In the genomic region with DNA sequence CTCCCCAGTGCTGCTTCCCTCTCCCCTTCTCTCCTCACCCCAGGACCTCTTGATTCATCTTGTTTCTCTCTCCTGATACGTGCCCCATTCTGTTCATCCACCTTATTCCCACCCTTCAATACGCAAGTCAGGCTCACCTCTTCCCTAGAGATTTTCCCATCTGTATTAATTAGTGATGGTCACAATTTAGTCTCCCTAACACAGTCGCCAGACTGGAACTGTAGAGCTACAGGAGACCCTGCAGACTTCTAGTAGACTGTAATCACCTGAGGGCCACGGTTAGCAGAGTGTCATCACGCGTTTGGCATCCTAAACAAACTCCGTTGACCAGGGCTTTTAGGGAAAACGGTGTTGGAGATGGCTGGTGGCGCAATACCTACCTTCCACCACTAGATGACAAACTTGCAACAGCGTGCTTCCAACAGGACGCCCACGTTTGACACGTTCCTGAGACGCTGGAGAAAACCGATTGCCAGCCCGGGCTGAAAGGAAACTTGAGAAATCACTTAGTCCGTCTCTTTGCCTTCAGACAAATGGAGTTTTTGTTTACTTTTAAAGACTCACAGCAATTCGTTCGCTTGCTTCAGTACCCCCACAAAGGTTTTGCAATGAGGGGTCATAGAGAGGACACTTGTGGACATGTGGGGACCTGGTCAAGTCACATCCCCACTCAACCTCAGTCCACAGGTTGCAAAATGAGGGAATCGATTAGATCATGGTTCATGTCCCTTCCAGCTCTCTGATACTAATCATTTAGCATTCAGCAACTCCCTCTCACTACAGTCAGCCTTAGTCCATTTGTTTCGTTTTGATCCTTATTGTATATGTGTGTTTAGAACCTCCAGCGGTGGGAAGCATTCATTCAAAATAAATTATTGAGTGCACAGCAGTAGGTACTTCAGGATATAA, we compare ENCODE assay signal across 8 cellular contexts. TPM values are rescaled to one million over a fixed set of nuclear protein-coding genes. Genes with fewer than 3 reads are reported as not detected.
DNase-seq lines count a peak whose midpoint lies in the region; ATAC-seq and TF ChIP-seq lines count a peak whose summit lies in the region.

No MANE protein-coding gene starts in this region.

- H4K20me1 ChIP-seq in HCT116 (ENCODE audit: insufficient read depth), result no peaks in the 10 kb centered on the region

- H3K36me3 Mint-ChIP-seq in T-helper 2 cell treated with Interferon-gamma antibody and Interleukin-4, amounts not matched to agents 5 μg/mL and 100 μg/mL, for 36 hours (ENCODE audit: low read depth), result no peaks in the 10 kb centered on the region

- no peaks in the 10 kb centered on the region for H3K79me2 ChIP-seq in HCT116 (ENCODE audit: insufficient read depth, low read length)

- H3K27me3 ChIP-seq in HCT116 (ENCODE audit: insufficient read depth, low read length), result no peaks in the 10 kb centered on the region
- H3K27me3 ChIP-seq in ascending aorta, result no peaks in the 10 kb centered on the region
- no peaks in the 10 kb centered on the region for H3K27me3 ChIP-seq in right atrium auricular region

- H2AFZ ChIP-seq in HCT116 (ENCODE audit: low read depth, low read length, poor library complexity, severe bottlenecking), result peak overlapping the region; percentile 83

- POLR2A ChIA-PET in HCT116 (lab: Charles Lee), result no interaction called here

- peak overlapping the region; percentile 13 for H3K27ac Mint-ChIP-seq in T-helper 2 cell treated with Interferon-gamma antibody and Interleukin-4, amounts not matched to agents 5 μg/mL and 100 μg/mL, for 36 hours

- no peak overlapping the region for H3K27ac ChIP-seq in HCT116 (ENCODE audit: low read depth, low read length)
- peak overlapping the region; percentile 92 to 93 for H3K27ac ChIP-seq in ascending aorta
- peak overlapping the region in 1 of 2 donors; percentile 52 for H3K27ac ChIP-seq in right atrium auricular region

- RAD21 ChIA-PET in HCT116 (lab: Charles Lee; ENCODE audit: low non-redundant PET in 1 of 2, low total read pairs in 2 of 2, uncharacterized antibody in 2 of 2, unreplicated experiment in 2 of 2), result interaction anchor here (0.7 to 0.9 kb wide), 2 partner anchors 66 to 86 kb away, joined by 3 read pairs; no protein-coding TSS in a partner anchor

- no peak for TF ChIP-seq POLR2A in HCT116 (IDR thresholded peaks at IDR 0.05; ENCODE audit: borderline replicate concordance, extremely low read depth, insufficient read depth, insufficient read length)

- H3K4me3 ChIP-seq in HCT116 (replicated peaks in 1 of 2; ENCODE audit: low read depth in 1 of 2, low read length in 2 of 2) (peak overlapping the region; percentile 15 to 21), ascending aorta (peak overlapping the region; percentile 39 to 40), right atrium auricular region (peak overlapping the region in 1 of 2 donors; percentile 25)

- intact Hi-C loops in HCT116 (cut with micrococcal nuclease), result loop anchor here (1.0 kb wide), 2 partner anchors 86 to 386 kb away; no protein-coding TSS in a partner anchor
- intact Hi-C loops in ascending aorta (cut with DNase I), result loop anchor here (1.0 to 10.0 kb wide), 2 partner anchors 86 to 385 kb away; no protein-coding TSS in a partner anchor

- H3K4me2 ChIP-seq in HCT116 (ENCODE audit: low read length), result peak overlapping the region; percentile 68

- no peaks in the 10 kb centered on the region for H3K9me3 Mint-ChIP-seq in T-helper 2 cell treated with Interferon-gamma antibody and Interleukin-4, amounts not matched to agents 5 μg/mL and 100 μg/mL, for 36 hours

- ATAC-seq in HCT116, result peak; percentile 92
- no peak for ATAC-seq in HG03354 (IDR thresholded peaks at IDR 0.05; ENCODE audit: poor library complexity, severe bottlenecking, unreplicated experiment)

- peak overlapping the region; percentile 62 for H3K4me3 Mint-ChIP-seq in T-helper 2 cell treated with Interferon-gamma antibody and Interleukin-4, amounts not matched to agents 5 μg/mL and 100 μg/mL, for 36 hours

- H3K4me1 ChIP-seq in HCT116 (ENCODE audit: control insufficient read depth in 1 of 2, insufficient read depth in 2 of 2, low read length in 2 of 2) (peaks cover 14 to 28% of the 10 kb centered on the region in 2 experiments), ascending aorta (peaks cover 10 to 33% of the 10 kb centered on the region in 2 donors), right atrium auricular region (peaks cover 0 to 29% of the 10 kb centered on the region in 2 donors)

- CTCF ChIA-PET in HCT116 (lab: Charles Lee), result interaction anchor here (1.0 to 2.2 kb wide), 3 partner anchors 10 to 86 kb away, joined by 3 to 19 read pairs (median 3); no protein-coding TSS in a partner anchor

- no peaks in the 10 kb centered on the region for H3K9me2 ChIP-seq in HCT116 (ENCODE audit: insufficient read depth)

- H3K4me1 Mint-ChIP-seq in T-helper 2 cell treated with Interferon-gamma antibody and Interleukin-4, amounts not matched to agents 5 μg/mL and 100 μg/mL, for 36 hours (ENCODE audit: low read depth), result peaks cover 15% of the 10 kb centered on the region

- peak; percentile 100 for TF ChIP-seq RAD21 in HCT116 (IDR thresholded peaks at IDR 0.05; ENCODE audit: low read depth)

- H3K36me3 ChIP-seq in HCT116 (ENCODE audit: control insufficient read depth in 1 of 2, insufficient read depth in 2 of 2, low read length in 2 of 2) (no peaks in the 10 kb centered on the region), ascending aorta (no peaks in the 10 kb centered on the region), right atrium auricular region (peaks cover 8% of the 10 kb centered on the region)

- H3K9me3 ChIP-seq in HCT116 (ENCODE audit: control insufficient read depth in 1 of 2, insufficient read depth in 1 of 2, low read depth in 1 of 2, low read length in 2 of 2) (peaks cover 0 to 5% of the 10 kb centered on the region in 2 experiments; a peak in 1 of 4 replicates), ascending aorta (no peaks in the 10 kb centered on the region), right atrium auricular region (no peaks in the 10 kb centered on the region)

- peak overlapping the region; percentile 32 for H3K9ac ChIP-seq in HCT116 (ENCODE audit: low read length)

- TF ChIP-seq CTCF in HCT116 (IDR thresholded peaks at IDR 0.05 in 2 of 3, conservative IDR thresholded peaks at IDR 0.05 in 1 of 3; ENCODE audit: borderline replicate concordance in 1 of 3, insufficient read depth in 1 of 3, low read depth in 2 of 3, low read length in 2 of 3) (peak; percentile 97 to 100 (median 99)), ascending aorta (IDR thresholded peaks at IDR 0.05) (peak; percentile 98 to 99 (median 99)), right atrium auricular region (IDR thresholded peaks at IDR 0.05) (peak; percentile 95 to 99)

- peaks cover 26% of the 10 kb centered on the region for H3K27me3 Mint-ChIP-seq in T-helper 2 cell treated with Interferon-gamma antibody and Interleukin-4, amounts not matched to agents 5 μg/mL and 100 μg/mL, for 36 hours (ENCODE audit: low read depth)

- DNase-seq in COR-L47 (lab: John Stamatoyannopoulos, UW) (peak; percentile 72), HCT116 (ENCODE audit: low read depth, low spot score) (peak; percentile 90), NCI-H2029 (lab: John Stamatoyannopoulos, UW) (peak; percentile 50), ascending aorta (ENCODE audit: low spot score in 2 of 2) (peak; percentile 45 to 95), right atrium auricular region (ENCODE audit: low spot score) (peak; percentile 97), renal cortical epithelial cell (ENCODE audit: low read depth) (peak; percentile 96)
- DNase-seq in T-helper 2 cell treated with Interferon-gamma antibody and Interleukin-4, amounts not matched to agents 5 μg/mL and 100 μg/mL, for 36 hours (ENCODE audit: low spot score), result peak; percentile 72

- no TSS peak for BruUV-seq in HCT116 (replicated peaks; lab: Mats Ljungman, UMichigan)

TF ChIP-seq in HCT116, 20 proteins besides CTCF, POLR2A, EP300 and RAD21:
- TF ChIP-seq ZNF274 (IDR thresholded peaks at IDR 0.05; ENCODE audit: low read depth, low read length) (no peak), CBX3 (IDR thresholded peaks at IDR 0.05; ENCODE audit: low read depth) (0 out of 2 replicates have a peak, but pooled peaks have one; percentile 57), SRF (IDR thresholded peaks at IDR 0.05; ENCODE audit: low read depth) (no peak), CEBPB (IDR thresholded peaks at IDR 0.05; ENCODE audit: low read depth) (peak; percentile 88), POLR2AphosphoS5 (IDR thresholded peaks at IDR 0.05; ENCODE audit: low read depth, low read length) (peak; percentile 36; the same call in 1 of the 2 replicates), FOSL1 (IDR thresholded peaks at IDR 0.05; ENCODE audit: low read depth) (no peak), EGR1 (IDR thresholded peaks at IDR 0.05; ENCODE audit: low read depth) (peak; percentile 98), YY1 (IDR thresholded peaks at IDR 0.05; ENCODE audit: extremely low read depth, insufficient replicate concordance, low read depth, low read length) (peak; percentile 73)
- TF ChIP-seq, protein P1, sequence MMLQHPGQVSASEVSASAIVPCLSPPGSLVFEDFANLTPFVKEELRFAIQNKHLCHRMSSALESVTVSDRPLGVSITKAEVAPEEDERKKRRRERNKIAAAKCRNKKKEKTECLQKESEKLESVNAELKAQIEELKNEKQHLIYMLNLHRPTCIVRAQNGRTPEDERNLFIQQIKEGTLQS (IDR thresholded peaks at IDR 0.05), result no peak
- TF ChIP-seq, protein P2, sequence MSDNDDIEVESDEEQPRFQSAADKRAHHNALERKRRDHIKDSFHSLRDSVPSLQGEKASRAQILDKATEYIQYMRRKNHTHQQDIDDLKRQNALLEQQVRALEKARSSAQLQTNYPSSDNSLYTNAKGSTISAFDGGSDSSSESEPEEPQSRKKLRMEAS (IDR thresholded peaks at IDR 0.05), result peak; percentile 90

RNA-seq across cellular contexts. Expression of a gene that starts 20.6 kb away (rescaled TPM):
- total RNA-seq in HCT116 (2021; ENCODE audit: unreplicated experiment) (0.32 TPM), ascending aorta (not detected), right atrium auricular region (1,000 to 10,000 TPM; 3,895 to 5,829 TPM), renal cortical epithelial cell (0.15 TPM in 1 of 2 replicates, not detected in the other)
- not detected in 2 replicates for polyA plus RNA-seq in HCT116 (2012)

RNA-seq across cellular contexts. Expression of a gene that starts 23.8 kb away (rescaled TPM):
- total RNA-seq in HCT116 (2021; ENCODE audit: unreplicated experiment) (not detected), ascending aorta (71.3 TPM), right atrium auricular region (10 to 100 TPM in 1 of 2 donors, 1 to 10 TPM in 1; 3.0 to 13.6 TPM), renal cortical epithelial cell (506 and 529 TPM in 2 replicates)
- polyA plus RNA-seq in HCT116 (2012), result 0.14 and 0.15 TPM in 2 replicates

RNA-seq across cellular contexts. Expression of a gene that starts 40.7 kb away (rescaled TPM):
- total RNA-seq in HCT116 (2021; ENCODE audit: unreplicated experiment) (191 TPM), ascending aorta (112 TPM), right atrium auricular region (10 to 100 TPM; 39.3 to 46.6 TPM), renal cortical epithelial cell (96.4 and 137 TPM in 2 replicates)
- polyA plus RNA-seq in HCT116 (2012), result 101 and 123 TPM in 2 replicates

Comparison
In these comparisons a context has a peak if more than half of its experiments do, and no peak if none do; other contexts are left out.
1. RNA of a gene that starts 20.6 kb away (total RNA-seq): 3,895 to 5,829 TPM in right atrium auricular region; 0.32 TPM in HCT116 (single experiment), 0.15 TPM in renal cortical epithelial cell and not detected in ascending aorta (single experiment); every median in the first group is over 1,000 times any median in the second.
2. Peak in every context shown above with its lines, with median percentiles within 50 percentile points of each other: DNase-seq and CTCF ChIP-seq.